In genomic region chr6:26125015-26125690, GRCh38 we compare ENCODE assay signal across 8 cellular contexts. TPM values are rescaled to one million over a fixed set of nuclear protein-coding genes. Genes with fewer than 3 reads are reported as not detected.
A peak's percentile ranks its signal among the peaks of the same experiment; 100 is the strongest.
DNase-seq lines count a peak whose midpoint lies in the region; ATAC-seq and TF ChIP-seq lines count a peak whose summit lies in the region.

No MANE protein-coding gene starts in this region.

- H3F3A ChIP-seq in PC-9 (ENCODE audit: insufficient read depth, low read depth) = peaks cover 45% of the 10 kb centered on the region

- no peak for TF ChIP-seq POLR2A in GM18505 (IDR thresholded peaks at IDR 0.05; ENCODE audit: borderline replicate concordance, extremely low read depth, insufficient read depth, insufficient read length)

- no peaks in the 10 kb centered on the region for H3K9me3 ChIP-seq in PC-9 (ENCODE audit: insufficient read depth, low read depth)
- no peaks in the 10 kb centered on the region for H3K9me3 ChIP-seq in mesodermal cell (ENCODE audit: control insufficient read depth, low read length)
- no peaks in the 10 kb centered on the region for H3K9me3 ChIP-seq in aorta (ENCODE audit: control insufficient read depth, low read length)

- TF ChIP-seq CTCF in PC-9 (conservative IDR thresholded peaks at IDR 0.05) (no peak), cardiac fibroblast (IDR thresholded peaks at IDR 0.05; ENCODE audit: low read depth, low read length) (no peak)

- CTCF ChIA-PET in PC-9 (lab: Charles Lee) = interaction anchor here (0.8 kb wide), 1 partner anchor 63 kb away, joined by 3 read pairs; no protein-coding TSS in a partner anchor

- DNase-seq in Right ventricle myocardium superior (peak; percentile 49), cardiac septum (ENCODE audit: low spot score) (no peak), PC-9 (peak in 1 of 2 experiments; percentile 45), cardiac fibroblast (ENCODE audit: low read depth in 2 of 2) (peak; percentile 17 to 34), aorta (peak in 1 of 2 donors; percentile 56)

- H3K9me2 ChIP-seq in PC-9 (ENCODE audit: insufficient read depth) = no peaks in the 10 kb centered on the region

- peak overlapping the region; percentile 83 for H3K4me2 ChIP-seq in PC-9

- H3K27ac ChIP-seq in PC-9 (peak overlapping the region; percentile 78), mesodermal cell (ENCODE audit: low read depth, low read length, severe bottlenecking) (peak overlapping the region; percentile 97), aorta (ENCODE audit: low read depth in 1 of 2, low read length in 2 of 2) (peak overlapping the region; percentile 35 to 38)

- H3K4me1 ChIP-seq in PC-9 (replicated peaks; ENCODE audit: insufficient read depth) = peaks cover 33% of the 10 kb centered on the region
- peaks cover 8% of the 10 kb centered on the region for H3K4me1 ChIP-seq in mesodermal cell (ENCODE audit: control insufficient read depth, insufficient read depth, low read length, poor library complexity, severe bottlenecking)
- no peaks in the 10 kb centered on the region for H3K4me1 ChIP-seq in aorta (ENCODE audit: control insufficient read depth in 1 of 2, insufficient read depth in 2 of 2, low read length in 2 of 2)

- intact Hi-C loops in Right ventricle myocardium superior (cut with DNase I) (loop anchor here (2.0 kb wide), 1 partner anchor 34 kb away; a partner anchor contains a TSS), cardiac septum (cut with DNase I) (loop anchor here (10.0 kb wide), 2 partner anchors 160 to 1010 kb away; a partner anchor contains a TSS), PC-9 (cut with micrococcal nuclease; ENCODE audit: unreplicated experiment) (no loop called here), aorta (cut with DNase I) (loop anchor here in 1 of 2 donors (5.0 kb wide), 1 partner anchor 72 kb away; a partner anchor contains a TSS)

- 0 to 3% methylated on average over 6 to 7 of the region's 14 CpGs for WGBS in mesodermal cell (ENCODE audit: insufficient coverage in 2 of 2), 2 experiments
- WGBS in aorta, 2 donors = 0% methylated on average over 14 of the region's 14 CpGs

- H3K4me3 ChIP-seq in PC-9 = peak overlapping the region; percentile 86
- peak overlapping the region; percentile 91 to 93 for H3K4me3 ChIP-seq in cardiac fibroblast (replicated peaks in 1 of 2; ENCODE audit: low read depth in 2 of 2, low read length in 2 of 2)
- H3K4me3 ChIP-seq in mesodermal cell (ENCODE audit: extremely low read depth, insufficient read depth, low read length, poor library complexity, severe bottlenecking) = peak overlapping the region; percentile 89
- peak overlapping the region; percentile 63 to 80 for H3K4me3 ChIP-seq in aorta (ENCODE audit: low read length in 2 of 2)

- H3K79me2 ChIP-seq in PC-9 (ENCODE audit: low read depth) = peaks cover 45% of the 10 kb centered on the region

- H3K27me3 ChIP-seq in PC-9 (ENCODE audit: insufficient read depth, low read depth) (no peaks in the 10 kb centered on the region), aorta (ENCODE audit: control insufficient read depth in 1 of 2, insufficient read depth in 2 of 2, low read length in 1 of 2) (no peaks in the 10 kb centered on the region)

- ATAC-seq in Right ventricle myocardium superior (ENCODE audit: poor library complexity) = no peak
- ATAC-seq in aorta (ENCODE audit: low FRiP score) = no peak
- no peak for ATAC-seq in GM18505 (IDR thresholded peaks at IDR 0.05; ENCODE audit: unreplicated experiment)
- ATAC-seq in HG03139 (IDR thresholded peaks at IDR 0.05; ENCODE audit: unreplicated experiment) = no peak

- POLR2A ChIA-PET in PC-9 (lab: Charles Lee; ENCODE audit: unreplicated experiment) = interaction anchor here (0.6 to 5.2 kb wide), 12 partner anchors 13 to 162 kb away, joined by 3 to 284 read pairs (median 9); a partner anchor contains a TSS

- H2AFZ ChIP-seq in PC-9 = 0 out of 2 replicates have a peak overlapping the region, but pooled peaks have one; percentile 4

- H3K36me3 ChIP-seq in PC-9 (ENCODE audit: low read depth) (peaks cover 5% of the 10 kb centered on the region; the same call in 1 of the 2 replicates), mesodermal cell (ENCODE audit: control insufficient read depth, insufficient read depth, low read length) (peaks cover 22% of the 10 kb centered on the region), aorta (ENCODE audit: control insufficient read depth in 1 of 2, insufficient read depth in 2 of 2, low read length in 1 of 2) (peaks cover 0 to 2% of the 10 kb centered on the region in 2 donors)

- H4K20me1 ChIP-seq in PC-9 (ENCODE audit: insufficient read depth) = peaks cover 18% of the 10 kb centered on the region

- no TSS peak for BruUV-seq in PC-9 (replicated peaks; lab: Mats Ljungman, UMichigan)

RNA-seq across cellular contexts. Expression of gene HFE, which starts 37.9 kb away (rescaled TPM):
- total RNA-seq in Right ventricle myocardium superior (5.2 TPM), cardiac septum (2.4 TPM), PC-9 (2021) (33.3 and 46.0 TPM in 2 replicates), aorta (10 to 100 TPM in 1 of 2 donors, 1 to 10 TPM in 1; 5.6 to 17.9 TPM)
- 1.3 TPM for polyA plus RNA-seq in mesodermal cell (2013, experiment 1 of 2)
- polyA plus RNA-seq in mesodermal cell (2013, experiment 2 of 2) = 0.96 TPM
- 1 to 10 TPM; 3.9 to 6.7 TPM for polyA plus RNA-seq in aorta

Comparison
In these comparisons a context has a peak if more than half of its experiments do, and no peak if none do; other contexts are left out.
1. H3K27ac ChIP-seq: peak in every context shown above with its lines; median percentile 97 in mesodermal cell; 78 in PC-9; 36 in aorta.